12 cellular contexts compared by ENCODE assay signal in the genomic region with DNA sequence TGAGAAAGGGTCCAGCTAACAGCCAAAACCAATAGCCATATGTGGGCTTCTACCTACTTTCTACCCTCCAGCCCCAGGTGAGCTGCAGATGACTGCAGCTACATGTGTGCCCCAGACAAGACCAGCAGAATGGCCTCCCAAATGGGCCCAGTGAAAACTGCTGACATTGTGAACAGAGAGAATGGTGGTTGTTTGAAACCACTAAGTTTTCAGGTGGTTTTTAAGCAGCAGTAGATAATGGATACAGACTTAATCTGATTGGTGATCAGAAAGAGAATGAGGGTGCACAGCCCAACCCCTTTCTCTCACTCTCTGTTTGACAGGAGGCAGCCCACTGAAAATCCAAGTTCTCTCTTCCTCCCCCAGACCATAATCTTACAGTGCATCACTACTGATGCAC. TPM values are rescaled to one million over a fixed set of nuclear protein-coding genes. Genes with fewer than 3 reads are reported as not detected.
DNase-seq lines count a peak whose midpoint lies in the region; ATAC-seq lines count a peak whose summit lies in the region.
"Had no signal": no experiment of that assay in that cellular context is flagged by ENCODE, and none has a peak within 500 bp of the region (broad histone marks: within the 10 kb centered on the region; RNA-seq: fewer than 3 reads in every experiment).

No MANE protein-coding gene starts in this region.

- H3K36me3 Mint-ChIP-seq in activated CD4-positive, alpha-beta T cell treated with anti-CD3 and anti-CD28 coated beads, Interleukin-2, amount 10 ng/mL, durations not matched to agents 7 days and 5 days (ENCODE audit: low read depth), result peaks cover 3% of the 10 kb centered on the region
- H3K36me3 Mint-ChIP-seq in activated naive CD8-positive, alpha-beta T cell treated with anti-CD3 and anti-CD28 coated beads, Interleukin-2, amount 10 ng/mL, durations not matched to agents 7 days and 5 days, result peaks cover 1% of the 10 kb centered on the region
- H3K36me3 Mint-ChIP-seq: neural progenitor cell had no signal

- ATAC-seq in GM21447 (IDR thresholded peaks at IDR 0.05; ENCODE audit: unreplicated experiment), result peak; percentile 75
- ATAC-seq in HG03097 (IDR thresholded peaks at IDR 0.05; ENCODE audit: low FRiP score, unreplicated experiment), result peak; percentile 95
- peak; percentile 69 for ATAC-seq in activated naive CD8-positive, alpha-beta T cell treated with anti-CD3 and anti-CD28 coated beads, Interleukin-2, amount 10 ng/mL, durations not matched to agents 7 days and 5 days (ENCODE audit: low read depth)
- ATAC-seq: SK-N-SH treated with all-trans-retinoic acid at 6 μM for 48 hours had no signal

- peaks cover 2% of the 10 kb centered on the region for H3K27me3 Mint-ChIP-seq in activated CD4-positive, alpha-beta T cell treated with anti-CD3 and anti-CD28 coated beads, Interleukin-2, amount 10 ng/mL, durations not matched to agents 7 days and 5 days
- H3K27me3 Mint-ChIP-seq in activated naive CD8-positive, alpha-beta T cell treated with anti-CD3 and anti-CD28 coated beads, Interleukin-2, amount 10 ng/mL, durations not matched to agents 7 days and 5 days, result peaks cover 17% of the 10 kb centered on the region

- DNase-seq in activated CD4-positive, alpha-beta T cell treated with anti-CD3 and anti-CD28 coated beads, Interleukin-2, amount 10 ng/mL, durations not matched to agents 7 days and 5 days, result peak; percentile 13
- no peak for DNase-seq in activated CD4-positive, alpha-beta T cell treated with anti-CD3 and anti-CD28 coated beads, Interleukin-2, amount 50 U/mL, for 1 hour
- DNase-seq in activated naive CD8-positive, alpha-beta T cell treated with anti-CD3 and anti-CD28 coated beads, Interleukin-2, amount 10 ng/mL, durations not matched to agents 7 days and 5 days, result no peak
- DNase-seq in NCI-H524 treated with DMSO at 0.1 percent for 48 hours (lab: John Stamatoyannopoulos, UW) (no peak), posterior cingulate gyrus (no peak), caudate nucleus (lab: John Stamatoyannopoulos, UW) (no peak)
- DNase-seq: stimulated activated CD4-positive, alpha-beta T cell treated with anti-CD3 and anti-CD28 coated beads, Interleukin-4, amount 100 ng/mL, for 4 hours; transverse colon had no signal

- H3K4me3 Mint-ChIP-seq in activated CD4-positive, alpha-beta T cell treated with anti-CD3 and anti-CD28 coated beads, Interleukin-2, amount 10 ng/mL, durations not matched to agents 7 days and 5 days, result no peak overlapping the region
- no peak overlapping the region for H3K4me3 Mint-ChIP-seq in activated naive CD8-positive, alpha-beta T cell treated with anti-CD3 and anti-CD28 coated beads, Interleukin-2, amount 10 ng/mL, durations not matched to agents 7 days and 5 days
- H3K4me3 Mint-ChIP-seq: neural progenitor cell had no signal

- CTCF ChIA-PET in activated CD4-positive, alpha-beta T cell treated with anti-CD3 and anti-CD28 coated beads, Interleukin-2, amount 10 ng/mL, durations not matched to agents 7 days and 5 days (lab: Charles Lee), result interaction anchor here (1.1 kb wide), 1 partner anchor 27 kb away, joined by 5 read pairs; no protein-coding TSS in a partner anchor

- intact Hi-C loops in posterior cingulate gyrus (cut with DNase I), result no loop called here

- H3K27ac ChIP-seq in caudate nucleus (ENCODE audit: low read depth, low read length), result no peak overlapping the region
- H3K27ac ChIP-seq: neural progenitor cell, transverse colon had no signal

- no peak overlapping the region for H3K27ac Mint-ChIP-seq in activated CD4-positive, alpha-beta T cell treated with anti-CD3 and anti-CD28 coated beads, Interleukin-2, amount 10 ng/mL, durations not matched to agents 7 days and 5 days
- H3K27ac Mint-ChIP-seq in activated naive CD8-positive, alpha-beta T cell treated with anti-CD3 and anti-CD28 coated beads, Interleukin-2, amount 10 ng/mL, durations not matched to agents 7 days and 5 days, result no peak overlapping the region
- H3K27ac Mint-ChIP-seq: neural progenitor cell had no signal

- POLR2A ChIA-PET in activated CD4-positive, alpha-beta T cell treated with anti-CD3 and anti-CD28 coated beads, Interleukin-2, amount 10 ng/mL, durations not matched to agents 7 days and 5 days (lab: Charles Lee), result no interaction called here
- POLR2A ChIA-PET in activated naive CD8-positive, alpha-beta T cell treated with anti-CD3 and anti-CD28 coated beads, Interleukin-2, amount 10 ng/mL, durations not matched to agents 7 days and 5 days (lab: Charles Lee), result no interaction called here

- H3K4me1 Mint-ChIP-seq in activated CD4-positive, alpha-beta T cell treated with anti-CD3 and anti-CD28 coated beads, Interleukin-2, amount 10 ng/mL, durations not matched to agents 7 days and 5 days, result peaks cover 40% of the 10 kb centered on the region
- H3K4me1 Mint-ChIP-seq in activated naive CD8-positive, alpha-beta T cell treated with anti-CD3 and anti-CD28 coated beads, Interleukin-2, amount 10 ng/mL, durations not matched to agents 7 days and 5 days, result peaks cover 22% of the 10 kb centered on the region

- peaks cover 8% of the 10 kb centered on the region for H3K9me3 Mint-ChIP-seq in activated CD4-positive, alpha-beta T cell treated with anti-CD3 and anti-CD28 coated beads, Interleukin-2, amount 10 ng/mL, durations not matched to agents 7 days and 5 days
- H3K9me3 Mint-ChIP-seq in activated naive CD8-positive, alpha-beta T cell treated with anti-CD3 and anti-CD28 coated beads, Interleukin-2, amount 10 ng/mL, durations not matched to agents 7 days and 5 days, result peaks cover 2% of the 10 kb centered on the region
- H3K9me3 Mint-ChIP-seq: neural progenitor cell had no signal

RNA-seq across cellular contexts. Expression of a gene that starts 42.5 kb away (rescaled TPM):
- total RNA-seq in activated CD4-positive, alpha-beta T cell treated with anti-CD3 and anti-CD28 coated beads, Interleukin-2, amount 10 ng/mL, durations not matched to agents 7 days and 5 days, result 1 to 10 TPM; 1.7 to 2.1 TPM
- 1 to 10 TPM; 1.7 to 2.7 TPM for total RNA-seq in activated naive CD8-positive, alpha-beta T cell treated with anti-CD3 and anti-CD28 coated beads, Interleukin-2, amount 10 ng/mL, durations not matched to agents 7 days and 5 days
